Comparison of ENCODE assay signal across 1 cellular context in genomic region chr1:212035123-212035834, GRCh38.
TF ChIP-seq lines count a peak whose summit lies in the region.

Gene DTL, plus strand, starts transcription at chr1:212035748. Its CDS starts 143 bp downstream, at chr1:212035891.
Gene INTS7, minus strand, starts transcription at chr1:212035557. Its CDS starts 120 bp downstream, at chr1:212035437.

TF ChIP-seq in K562, 482 proteins besides CTCF, POLR2A, EP300 and RAD21 (continued from another document and continues in another):
- peak; percentile 51 for TF ChIP-seq CREB3L1 (IDR thresholded peaks at IDR 0.05; ENCODE audit: borderline replicate concordance, low read depth)
- 0 out of 2 replicates have a peak, but pooled peaks have one; percentile 55 for TF ChIP-seq TEAD4 (IDR thresholded peaks at IDR 0.05; ENCODE audit: low read length)
- TF ChIP-seq TEAD4 (CRISPR knock-in tag; IDR thresholded peaks at IDR 0.05; ENCODE audit: borderline replicate concordance), result no peak
- no peak for TF ChIP-seq GABPB2 (CRISPR knock-in tag; conservative IDR thresholded peaks at IDR 0.05)
- peak; percentile 75; the same call in 1 of the 2 replicates for TF ChIP-seq ETS1 (conservative IDR thresholded peaks at IDR 0.05; ENCODE audit: control insufficient read depth, low read depth, low read length)
- TF ChIP-seq ZNF586 (CRISPR knock-in tag; conservative IDR thresholded peaks at IDR 0.05), result no peak
- TF ChIP-seq PHB2 (IDR thresholded peaks at IDR 0.05; ENCODE audit: low read depth), result peak; percentile 64; the same call in 1 of the 2 replicates
- peak; percentile 96 for TF ChIP-seq E2F4 (CRISPR knock-in tag; IDR thresholded peaks at IDR 0.05; ENCODE audit: low read depth)
- no peak; the same call in 1 of the 2 replicates for TF ChIP-seq NR1H2 (CRISPR knock-in tag; IDR thresholded peaks at IDR 0.05)
- TF ChIP-seq CBFB (CRISPR knock-in tag; IDR thresholded peaks at IDR 0.05), result no peak; the same call in 1 of the 2 replicates
- no peak for TF ChIP-seq ZNF77 (CRISPR knock-in tag; IDR thresholded peaks at IDR 0.05)
- peak; percentile 44; the same call in 1 of the 2 replicates for TF ChIP-seq SMARCA4 (IDR thresholded peaks at IDR 0.05)
- TF ChIP-seq ELK1 (CRISPR knock-in tag; IDR thresholded peaks at IDR 0.05), result no peak
- no peak for TF ChIP-seq IRF2 (CRISPR knock-in tag; IDR thresholded peaks at IDR 0.05)
- TF ChIP-seq FOSL1 (tag; conservative IDR thresholded peaks at IDR 0.05), result peak; percentile 47; the same call in 1 of the 2 replicates
- peak; percentile 57 for TF ChIP-seq DACH1 (IDR thresholded peaks at IDR 0.05; ENCODE audit: partially characterized antibody)
- TF ChIP-seq CEBPZ (IDR thresholded peaks at IDR 0.05; ENCODE audit: borderline replicate concordance, low read depth, low read length), result no peak
- peak; percentile 56 for TF ChIP-seq ILF3 (IDR thresholded peaks at IDR 0.05; ENCODE audit: borderline replicate concordance)
- TF ChIP-seq ATF6 (CRISPR knock-in tag; IDR thresholded peaks at IDR 0.05), result 0 out of 2 replicates have a peak, but pooled peaks have one; percentile 54
- TF ChIP-seq PHF21A (IDR thresholded peaks at IDR 0.05; ENCODE audit: borderline replicate concordance, low read depth), result peak; percentile 88; the same call in 1 of the 2 replicates
- no peak for TF ChIP-seq ZNF518B (CRISPR knock-in tag; IDR thresholded peaks at IDR 0.05)
- no peak for TF ChIP-seq HSF4 (CRISPR knock-in tag; IDR thresholded peaks at IDR 0.05; ENCODE audit: borderline replicate concordance)
- no peak for TF ChIP-seq ZC3H4 (CRISPR knock-in tag; IDR thresholded peaks at IDR 0.05; ENCODE audit: borderline replicate concordance)
- peak; percentile 88 for TF ChIP-seq ESRRA (IDR thresholded peaks at IDR 0.05; ENCODE audit: borderline replicate concordance, low read depth)
- peak; percentile 92 for TF ChIP-seq PHF8 (IDR thresholded peaks at IDR 0.05; ENCODE audit: borderline replicate concordance, low read length)
- peak; percentile 99 for TF ChIP-seq E2F3 (CRISPR knock-in tag; IDR thresholded peaks at IDR 0.05)
- peak; percentile 49; the same call in 1 of the 2 replicates for TF ChIP-seq THRAP3 (IDR thresholded peaks at IDR 0.05; ENCODE audit: borderline replicate concordance)
- TF ChIP-seq ZBTB26 (CRISPR knock-in tag; IDR thresholded peaks at IDR 0.05), result peak; percentile 93
- no peak for TF ChIP-seq ZNF140 (CRISPR knock-in tag; IDR thresholded peaks at IDR 0.05)
- peak; percentile 98 for TF ChIP-seq BRD9 (IDR thresholded peaks at IDR 0.05; ENCODE audit: low read depth, partially characterized antibody)
- peak; percentile 55 for TF ChIP-seq BCOR (IDR thresholded peaks at IDR 0.05)
- no peak; the same call in 1 of the 2 replicates for TF ChIP-seq MAFG (tag; conservative IDR thresholded peaks at IDR 0.05)
- peak; percentile 72; the same call in 1 of the 2 replicates for TF ChIP-seq KHSRP (IDR thresholded peaks at IDR 0.05)
- TF ChIP-seq NFXL1 (CRISPR knock-in tag; IDR thresholded peaks at IDR 0.05), result 0 out of 2 replicates have a peak, but pooled peaks have one; percentile 33
- peak; percentile 67 for TF ChIP-seq GTF2F1 (IDR thresholded peaks at IDR 0.05; ENCODE audit: low read depth, low read length)
- no peak for TF ChIP-seq TAF15 (IDR thresholded peaks at IDR 0.05; ENCODE audit: low read depth, low read length)
- no peak for TF ChIP-seq CHCHD3 (CRISPR knock-in tag; IDR thresholded peaks at IDR 0.05)
- TF ChIP-seq GTF2E2 (tag; IDR thresholded peaks at IDR 0.05), result peak; percentile 76
- TF ChIP-seq SMARCE1 (IDR thresholded peaks at IDR 0.05), result peak; percentile 43
- TF ChIP-seq ZNF707 (CRISPR knock-in tag; conservative IDR thresholded peaks at IDR 0.05), result no peak
- peak; percentile 85; the same call in 1 of the 2 replicates for TF ChIP-seq KLF1 (tag; IDR thresholded peaks at IDR 0.05)
- peak; percentile 84 for TF ChIP-seq HNRNPLL (IDR thresholded peaks at IDR 0.05; ENCODE audit: low read depth, low read length, poor library complexity, severe bottlenecking)
- TF ChIP-seq ATF1 (CRISPR knock-in tag; IDR thresholded peaks at IDR 0.05), result peak; percentile 77
- peak; percentile 99 for TF ChIP-seq ATF1 (tag; IDR thresholded peaks at IDR 0.05)
- TF ChIP-seq ZBED1 (IDR thresholded peaks at IDR 0.05), result peak; percentile 29
- TF ChIP-seq ZNF75A (CRISPR knock-in tag; IDR thresholded peaks at IDR 0.05), result peak; percentile 43
- no peak for TF ChIP-seq PRPF4 (IDR thresholded peaks at IDR 0.05; ENCODE audit: insufficient read depth, low read depth, low read length, poor library complexity, severe bottlenecking)
- TF ChIP-seq ZNF263 (CRISPR knock-in tag; IDR thresholded peaks at IDR 0.05; ENCODE audit: borderline replicate concordance), result peak; percentile 61; the same call in 1 of the 2 replicates
- no peak for TF ChIP-seq ZNF121 (CRISPR knock-in tag; conservative IDR thresholded peaks at IDR 0.05)
- TF ChIP-seq NR0B1 (IDR thresholded peaks at IDR 0.05; ENCODE audit: partially characterized antibody), result no peak
- TF ChIP-seq NFYB (IDR thresholded peaks at IDR 0.05; ENCODE audit: extremely low read depth, insufficient read length), result no peak
